In the genomic region with DNA sequence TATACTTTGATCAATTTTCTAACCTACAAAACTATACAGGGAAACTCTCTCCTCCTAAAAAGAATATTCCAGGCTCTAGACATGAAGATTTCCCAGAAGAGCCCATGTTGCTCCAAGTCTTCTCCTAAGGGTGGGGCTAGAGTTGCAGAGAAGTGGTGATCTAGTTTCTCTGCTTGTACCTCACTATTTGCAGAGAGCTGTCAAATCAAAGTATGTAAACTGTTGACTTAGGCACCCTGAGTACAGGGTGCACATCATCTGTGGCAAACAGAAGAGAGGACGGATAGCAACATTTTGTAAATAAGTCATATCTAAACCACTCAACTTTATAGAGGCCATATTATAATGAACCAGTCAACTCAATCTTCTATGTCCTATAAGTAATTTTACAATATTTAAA, we compare ENCODE assay signal across 28 cellular contexts.
"Had no signal": no experiment of that assay in that cellular context is flagged by ENCODE, and none has a peak within 500 bp of the region (broad histone marks: within the 10 kb centered on the region; RNA-seq: fewer than 3 reads in every experiment).

No MANE protein-coding gene starts in this region.

- H3K4me3 Mint-ChIP-seq: immature natural killer cell; mesothelial cell of epicardium; naive B cell; natural killer cell treated with Interleukin-12 subunit alpha and Interleukin-12 subunit beta and Interleukin-15 and Interleukin-18, amount 100 ng/mL, for 72 hours; stimulated activated effector memory CD8-positive, alpha-beta T cell treated with anti-CD3 and anti-CD28 coated beads, Interleukin-12 subunit alpha, Interleukin-12 subunit beta, amount 100 ng/mL, for 72 hours; stimulated activated naive CD8-positive, alpha-beta T cell treated with anti-CD3 and anti-CD28 coated beads, Interleukin-15, Interleukin-2, amounts not matched to agents 100 ng/mL and 50 ng/mL, for 24 hours; type B pancreatic cell had no signal

- H3K27me3 Mint-ChIP-seq: naive B cell; natural killer cell treated with Interleukin-12 subunit alpha and Interleukin-12 subunit beta and Interleukin-15 and Interleukin-18, amount 100 ng/mL, for 72 hours; stimulated activated naive CD8-positive, alpha-beta T cell treated with anti-CD3 and anti-CD28 coated beads, Interleukin-15, Interleukin-2, amounts not matched to agents 100 ng/mL and 50 ng/mL, for 24 hours; type B pancreatic cell had no signal

- H3K4me1 Mint-ChIP-seq: immature natural killer cell; mesothelial cell of epicardium; stimulated activated effector memory CD8-positive, alpha-beta T cell treated with anti-CD3 and anti-CD28 coated beads, Interleukin-12 subunit alpha, Interleukin-12 subunit beta, amount 100 ng/mL, for 72 hours had no signal

- H3K36me3 ChIP-seq: left lung, lower lobe of right lung, pancreas, prostate gland, sigmoid colon, spleen, tibial nerve, uterus had no signal

- H3K27ac ChIP-seq: left lung, lower lobe of right lung, pancreas, prostate gland, sigmoid colon, spleen, tibial nerve, uterus had no signal

- H3K9me3 ChIP-seq: pancreas, prostate gland, sigmoid colon, uterus had no signal

- H3K36me3 Mint-ChIP-seq: stimulated activated effector memory CD8-positive, alpha-beta T cell treated with anti-CD3 and anti-CD28 coated beads, Interleukin-12 subunit alpha, Interleukin-12 subunit beta, amount 100 ng/mL, for 72 hours; type B pancreatic cell had no signal

- H3K4me3 ChIP-seq: left lung, lower lobe of right lung, pancreas, prostate gland, sigmoid colon, spleen, tibial nerve, uterus had no signal

- ATAC-seq: left colon; left lung; lower lobe of right lung; natural killer cell treated with Interleukin-12 subunit alpha and Interleukin-12 subunit beta and Interleukin-15 and Interleukin-18, amount 100 ng/mL, for 72 hours; pancreas; right cardiac atrium; stimulated activated effector memory CD8-positive, alpha-beta T cell treated with anti-CD3 and anti-CD28 coated beads, Interleukin-12 subunit alpha, Interleukin-12 subunit beta, amount 100 ng/mL, for 72 hours had no signal

- H3K4me1 ChIP-seq: left lung, lower lobe of right lung, pancreas, prostate gland, sigmoid colon, spleen, uterus had no signal

- H3K27ac Mint-ChIP-seq: immature natural killer cell; mesothelial cell of epicardium; natural killer cell treated with Interleukin-12 subunit alpha and Interleukin-12 subunit beta and Interleukin-15 and Interleukin-18, amount 100 ng/mL, for 72 hours; stimulated activated effector memory CD8-positive, alpha-beta T cell treated with anti-CD3 and anti-CD28 coated beads, Interleukin-12 subunit alpha, Interleukin-12 subunit beta, amount 100 ng/mL, for 72 hours; stimulated activated naive CD8-positive, alpha-beta T cell treated with anti-CD3 and anti-CD28 coated beads, Interleukin-15, Interleukin-2, amounts not matched to agents 100 ng/mL and 50 ng/mL, for 24 hours; type B pancreatic cell had no signal

- H3K27me3 ChIP-seq: left lung, pancreas, sigmoid colon, spleen, tibial nerve, uterus had no signal

- DNase-seq: hippocampal formation; immature natural killer cell; kidney; left colon; left lung; lower lobe of right lung; mammary epithelial cell; mesenchymal stem cell; naive B cell; pancreas; posterior cingulate gyrus; retina; right cardiac atrium; sigmoid colon; small intestine; spleen; stimulated activated CD4-positive, alpha-beta T cell treated with anti-CD3 and anti-CD28 coated beads, Interleukin-4, amount 100 ng/mL, for 24 hours; stimulated activated naive CD4-positive, alpha-beta T cell; substantia nigra; uterus had no signal

- FAIRE-seq: islet of Langerhans, kidney, pancreas, small intestine had no signal
